In the genomic region with DNA sequence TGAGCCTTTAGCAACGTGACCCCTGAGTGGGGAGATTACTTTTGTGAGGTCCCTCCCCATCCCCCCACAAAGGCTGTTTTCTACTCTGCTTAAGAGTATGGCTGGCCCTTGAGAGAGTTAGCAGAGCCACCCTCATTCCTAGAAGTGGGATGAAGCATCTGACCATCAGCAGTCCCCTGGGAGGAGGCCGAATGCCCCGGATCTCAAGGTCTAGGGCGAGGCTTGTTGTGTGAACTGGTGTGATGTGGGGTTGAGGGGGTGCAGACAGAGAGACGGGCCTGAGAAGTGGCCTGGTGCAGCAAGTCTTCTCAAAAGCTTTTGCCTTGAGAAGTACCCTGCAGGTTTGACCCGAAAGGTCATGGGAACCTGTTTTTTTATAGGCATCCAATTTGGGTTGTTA, we compare ENCODE assay signal across 1 cellular context.
TF ChIP-seq lines count a peak whose summit lies in the region.

No MANE protein-coding gene starts in this region.

TF ChIP-seq in endothelial cell of umbilical vein, 7 proteins besides CTCF, POLR2A, EP300 and RAD21:
- TF ChIP-seq JUN (IDR thresholded peaks at IDR 0.05; ENCODE audit: borderline replicate concordance, insufficient read depth, insufficient read length, low read depth) (no peak), MYC (IDR thresholded peaks at IDR 0.05; ENCODE audit: low read depth, low read length) (no peak), EZH2 (IDR thresholded peaks at IDR 0.05; ENCODE audit: borderline replicate concordance, low read depth, low read length, severe bottlenecking) (no peak)
TF ChIP-seq in endothelial cell of umbilical vein: peak in this region for 0.
